Comparison of ENCODE assay signal across 12 cellular contexts in genomic region chr5:76607353-76607871, GRCh38. TPM values are rescaled to one million over a fixed set of nuclear protein-coding genes. Genes with fewer than 3 reads are reported as not detected.
DNase-seq lines count a peak whose midpoint lies in the region; ATAC-seq and TF ChIP-seq lines count a peak whose summit lies in the region.
"Had no signal": no experiment of that assay in that cellular context is flagged by ENCODE, and none has a peak within 500 bp of the region (broad histone marks: within the 10 kb centered on the region; RNA-seq: fewer than 3 reads in every experiment).

No MANE protein-coding gene starts in this region.

- H3K79me2 ChIP-seq in Karpas-422 (ENCODE audit: low read length) = no peaks in the 10 kb centered on the region

- POLR2A ChIA-PET in AG04450 (lab: Yijun Ruan, JAX) = interaction anchor here (1.3 kb wide), 1 partner anchor 110 kb away, joined by 3 read pairs; no protein-coding TSS in a partner anchor

- H3K9ac ChIP-seq in Karpas-422 (ENCODE audit: low read length) = no peak overlapping the region

- H4K20me1 ChIP-seq in Karpas-422 (ENCODE audit: insufficient read depth, low read depth, low read length) = no peaks in the 10 kb centered on the region

- H3K4me3 ChIP-seq in AG04450 (ENCODE audit: low read depth, low read length) (peak overlapping the region; percentile 12; the same call in 1 of the 2 replicates), Karpas-422 (ENCODE audit: low read length) (no peak overlapping the region)

- no peaks in the 10 kb centered on the region for H3K27me3 Mint-ChIP-seq in activated T-helper 17 cell treated with anti-CD3 and anti-CD28 coated beads, Interleukin-2, amount 50 U/mL, for 72 hours

- no peak for TF ChIP-seq CTCF in AG04450 (IDR thresholded peaks at IDR 0.05; ENCODE audit: low read depth, low read length)

- peaks cover 22% of the 10 kb centered on the region for H3K4me1 Mint-ChIP-seq in activated T-helper 17 cell treated with anti-CD3 and anti-CD28 coated beads, Interleukin-2, amount 50 U/mL, for 72 hours

- H3K36me3 ChIP-seq in Karpas-422 (ENCODE audit: insufficient read depth, low read length) = no peaks in the 10 kb centered on the region

- ATAC-seq in GM21423 (IDR thresholded peaks at IDR 0.05; ENCODE audit: unreplicated experiment) (peak; percentile 53), left colon (no peak)
- no peak for ATAC-seq in activated T-helper 17 cell treated with anti-CD3 and anti-CD28 coated beads, Interleukin-2, amount 50 U/mL, for 72 hours (replicated peaks)

- H3K9me2 ChIP-seq in Karpas-422 (replicated peaks; ENCODE audit: insufficient read depth, low read length) = no peaks in the 10 kb centered on the region

- H3K4me3 Mint-ChIP-seq in activated T-helper 17 cell treated with anti-CD3 and anti-CD28 coated beads, Interleukin-2, amount 50 U/mL, for 72 hours = peak overlapping the region; percentile 30

- no peaks in the 10 kb centered on the region for H3K27me3 ChIP-seq in AG04450 (ENCODE audit: control insufficient read depth, insufficient read depth, low read length)
- H3K27me3 ChIP-seq in Karpas-422 (ENCODE audit: low read length) = no peaks in the 10 kb centered on the region

- H3K9me3 ChIP-seq in AG04450 (ENCODE audit: control insufficient read depth, insufficient read depth, low read length) (no peaks in the 10 kb centered on the region), Karpas-422 (ENCODE audit: low read length) (no peaks in the 10 kb centered on the region)

- no peak overlapping the region for H2AFZ ChIP-seq in Karpas-422 (ENCODE audit: low read length)

- peak overlapping the region; percentile 50 for H3K27ac Mint-ChIP-seq in activated T-helper 17 cell treated with anti-CD3 and anti-CD28 coated beads, Interleukin-2, amount 50 U/mL, for 72 hours

- H3K36me3 Mint-ChIP-seq in activated T-helper 17 cell treated with anti-CD3 and anti-CD28 coated beads, Interleukin-2, amount 50 U/mL, for 72 hours (ENCODE audit: low read depth) = peaks cover 100% of the 10 kb centered on the region

- peaks cover 3% of the 10 kb centered on the region for H3K4me1 ChIP-seq in Karpas-422 (ENCODE audit: low read length)

- no peak for DNase-seq in AG04450 (ENCODE audit: low read depth, low spot score)
- peak; percentile 52 for DNase-seq in left kidney (ENCODE audit: low read depth, low spot score)
- DNase-seq in occipital lobe (lab: John Stamatoyannopoulos, UW) = no peak
- no peak for DNase-seq in left colon
- DNase-seq in NCI-H1092 (lab: John Stamatoyannopoulos, UW) = no peak
- DNase-seq in Karpas-422 = no peak
- DNase-seq: activated CD8-positive, alpha-beta memory T cell treated with anti-CD3 and anti-CD28 coated beads, Interleukin-2, amount 50 U/mL, for 4 hours; Kasumi-1 had no signal

- intact Hi-C loops in left colon (cut with DNase I, micrococcal nuclease) = loop anchor here in 1 of 2 donors (10.0 kb wide), 1 partner anchor 167 kb away; no protein-coding TSS in a partner anchor

- CTCF ChIA-PET in AG04450 (lab: Charles Lee) = interaction anchor here (0.6 to 4.9 kb wide), 5 partner anchors 34 to 211 kb away, joined by 3 to 86 read pairs (median 3); no protein-coding TSS in a partner anchor

- no peaks in the 10 kb centered on the region for H3K9me3 Mint-ChIP-seq in activated T-helper 17 cell treated with anti-CD3 and anti-CD28 coated beads, Interleukin-2, amount 50 U/mL, for 72 hours

- H3K27ac ChIP-seq in AG04450 (ENCODE audit: low read depth, low read length) (peak overlapping the region; percentile 42), Karpas-422 (ENCODE audit: low read length) (no peak overlapping the region)
- H3K27ac ChIP-seq: C4-2B had no signal

- H3K4me2 ChIP-seq in Karpas-422 (ENCODE audit: low read depth, low read length, poor library complexity, severe bottlenecking) = no peak overlapping the region

RNA-seq across cellular contexts. Expression of gene F2RL2, which starts 15.8 kb away (rescaled TPM):
- polyA plus RNA-seq in AG04450 (2011; rRNA removed) = 83.1 and 89.6 TPM in 2 replicates
- 77.6 and 78.1 TPM in 2 replicates for polyA minus RNA-seq in AG04450 (2011; rRNA and poly(A)+ RNA removed)
- total RNA-seq in activated T-helper 17 cell treated with anti-CD3 and anti-CD28 coated beads, Interleukin-2, amount 50 U/mL, for 72 hours = 1 to 10 TPM in 1 of 2 donors, not detected in 1; 1.1 TPM
- 0.31 TPM for total RNA-seq in occipital lobe
- total RNA-seq in left colon = under 1 TPM; 0.31 to 0.84 TPM
- total RNA-seq in Karpas-422 (2014; rRNA removed; shearing (Covaris generic); ENCODE audit: low replicate concordance) = not detected in 2 replicates
- polyA plus RNA-seq: neural cell had no signal
